Comparison of ENCODE assay signal across 14 cellular contexts in the genomic region with DNA sequence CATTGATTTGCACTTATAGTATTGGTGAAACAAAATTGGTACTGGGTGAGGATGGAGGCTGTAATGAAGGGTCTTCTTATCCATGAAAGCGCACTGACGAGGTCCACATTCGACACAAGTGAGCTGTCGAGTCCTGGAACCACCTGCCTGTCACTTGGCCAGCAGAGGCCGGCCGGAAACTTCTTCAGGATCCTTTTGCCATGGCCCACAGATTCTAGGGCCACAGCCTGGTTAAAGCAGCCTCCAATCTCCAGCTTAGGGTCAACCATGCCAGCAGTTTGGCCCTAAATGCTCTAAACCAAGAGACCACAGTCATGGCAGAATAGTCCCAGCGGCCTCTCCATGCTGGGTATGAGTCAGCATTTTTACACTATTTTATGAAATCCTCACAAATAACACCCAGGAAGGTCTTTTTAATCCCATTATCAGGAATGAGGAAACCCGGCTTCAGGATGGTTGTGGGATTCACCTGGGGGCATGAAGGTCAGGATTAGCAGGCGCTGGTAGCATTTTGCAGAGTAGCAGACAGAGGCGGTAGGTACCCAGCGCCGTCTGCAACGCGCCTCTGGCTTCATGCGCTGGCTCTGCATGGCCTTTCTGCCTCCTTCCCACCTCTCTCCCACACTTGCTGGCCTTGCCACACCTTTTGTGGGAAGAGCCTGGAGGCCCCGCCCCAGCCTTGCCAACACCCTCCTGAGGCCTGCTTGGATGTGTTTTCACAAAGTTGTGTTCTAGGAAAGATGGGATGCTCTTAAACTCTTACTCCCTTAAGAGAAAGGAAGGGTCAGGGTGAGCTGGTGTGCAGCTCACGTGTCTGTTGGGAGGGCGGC. TPM values are rescaled to one million over a fixed set of nuclear protein-coding genes. Genes with fewer than 3 reads are reported as not detected.
DNase-seq lines count a peak whose midpoint lies in the region; ATAC-seq and TF ChIP-seq lines count a peak whose summit lies in the region.
"Had no signal": no experiment of that assay in that cellular context is flagged by ENCODE, and none has a peak within 500 bp of the region (broad histone marks: within the 10 kb centered on the region; RNA-seq: fewer than 3 reads in every experiment).

No MANE protein-coding gene starts in this region.

- WGBS in GM23248 (ENCODE audit: low coverage in 1 of 2, low lambda C conversion rate in 2 of 2, missing lambda C conversion rate in 2 of 2), 2 experiments: 96 to 99% methylated on average over 18 of the region's 18 CpGs
- WGBS in ovary, 3 donors: 91 to 94% (median 93%) methylated on average over 18 of the region's 18 CpGs

- CTCF ChIA-PET in PC-9 (lab: Charles Lee): no interaction called here

- POLR2A ChIA-PET in PC-9 (lab: Charles Lee; ENCODE audit: unreplicated experiment): no interaction called here

- H3K27me3 Mint-ChIP-seq in progenitor cell of endocrine pancreas: no peaks in the 10 kb centered on the region

- H3K9me2 ChIP-seq in GM23248 (ENCODE audit: insufficient read depth) (no peaks in the 10 kb centered on the region), PC-9 (ENCODE audit: insufficient read depth) (no peaks in the 10 kb centered on the region)

- H3K4me1 Mint-ChIP-seq in progenitor cell of endocrine pancreas (ENCODE audit: low read depth): peaks cover 5% of the 10 kb centered on the region

- H3K27ac ChIP-seq in GM23248: peak overlapping the region; percentile 35; the same call in 1 of the 2 replicates
- peak overlapping the region; percentile 62 for H3K27ac ChIP-seq in PC-9
- peak overlapping the region; percentile 80 for H3K27ac ChIP-seq in foreskin keratinocyte
- H3K27ac ChIP-seq in ovary: no peak overlapping the region
- H3K27ac ChIP-seq: pancreas had no signal

- H3F3A ChIP-seq in GM23248 (ENCODE audit: insufficient read depth) (peaks cover 76% of the 10 kb centered on the region), PC-9 (ENCODE audit: insufficient read depth, low read depth) (peaks cover 3% of the 10 kb centered on the region; the same call in 1 of the 2 replicates)

- TF ChIP-seq POLR2A in ovary (IDR thresholded peaks at IDR 0.05): no peak

- H3K4me1 ChIP-seq in GM23248 (ENCODE audit: insufficient read depth) (peaks cover 19% of the 10 kb centered on the region), PC-9 (replicated peaks; ENCODE audit: insufficient read depth) (peaks cover 25% of the 10 kb centered on the region), foreskin keratinocyte (peaks cover 24% of the 10 kb centered on the region), ovary (ENCODE audit: insufficient read depth) (peaks cover 5% of the 10 kb centered on the region)

- TF ChIP-seq EP300 in ovary (IDR thresholded peaks at IDR 0.05): no peak

- H3K36me3 ChIP-seq in GM23248 (ENCODE audit: low read depth) (peaks cover 68% of the 10 kb centered on the region), PC-9 (ENCODE audit: low read depth) (0 out of 2 replicates have a peak, but pooled peaks cover 3% of the 10 kb centered on the region), ovary (no peaks in the 10 kb centered on the region)

- no peak overlapping the region for H3K27ac Mint-ChIP-seq in progenitor cell of endocrine pancreas

- no peaks in the 10 kb centered on the region for H3K27me3 ChIP-seq in GM23248 (replicated peaks; ENCODE audit: insufficient read depth)
- H3K27me3 ChIP-seq in PC-9 (ENCODE audit: insufficient read depth, low read depth): no peaks in the 10 kb centered on the region
- H3K27me3 ChIP-seq in foreskin keratinocyte: no peaks in the 10 kb centered on the region
- no peaks in the 10 kb centered on the region for H3K27me3 ChIP-seq in ovary
- H3K27me3 ChIP-seq: pancreas had no signal

- H3K79me2 ChIP-seq in GM23248 (ENCODE audit: insufficient read depth): peaks cover 100% of the 10 kb centered on the region
- no peaks in the 10 kb centered on the region for H3K79me2 ChIP-seq in PC-9 (ENCODE audit: low read depth)

- no peak overlapping the region for H2AFZ ChIP-seq in GM23248
- H2AFZ ChIP-seq in PC-9: no peak overlapping the region

- intact Hi-C loops in PC-9 (cut with micrococcal nuclease; ENCODE audit: unreplicated experiment) (no loop called here), ovary (cut with DNase I) (no loop called here)

- TF ChIP-seq CTCF in PC-9 (conservative IDR thresholded peaks at IDR 0.05) (no peak), foreskin keratinocyte (conservative IDR thresholded peaks at IDR 0.05) (no peak), ovary (IDR thresholded peaks at IDR 0.05) (no peak), progenitor cell of endocrine pancreas (IDR thresholded peaks at IDR 0.05; ENCODE audit: unreplicated experiment) (no peak)

- H3K4me3 Mint-ChIP-seq in progenitor cell of endocrine pancreas (ENCODE audit: low read depth): no peak overlapping the region

- H4K20me1 ChIP-seq in GM23248 (ENCODE audit: insufficient read depth) (peaks cover 17% of the 10 kb centered on the region), PC-9 (ENCODE audit: insufficient read depth) (no peaks in the 10 kb centered on the region)

- H3K4me3 ChIP-seq in GM23248 (no peak overlapping the region), PC-9 (no peak overlapping the region), ovary (no peak overlapping the region)
- H3K4me3 ChIP-seq: pancreas had no signal

- no peaks in the 10 kb centered on the region for H3K9me3 Mint-ChIP-seq in progenitor cell of endocrine pancreas (ENCODE audit: low read depth)

- H3K9ac ChIP-seq in GM23248: no peak overlapping the region

- H3K9me3 ChIP-seq in GM23248 (ENCODE audit: low read depth) (no peaks in the 10 kb centered on the region), PC-9 (ENCODE audit: insufficient read depth, low read depth) (no peaks in the 10 kb centered on the region), ovary (no peaks in the 10 kb centered on the region)
- H3K9me3 ChIP-seq: pancreas had no signal

- ATAC-seq in foreskin keratinocyte (peak; percentile 74), HG03280 (IDR thresholded peaks at IDR 0.05; ENCODE audit: unreplicated experiment) (no peak), GM19395 (IDR thresholded peaks at IDR 0.05; ENCODE audit: unreplicated experiment) (no peak)

- no peaks in the 10 kb centered on the region for H3K36me3 Mint-ChIP-seq in progenitor cell of endocrine pancreas (ENCODE audit: insufficient read depth)

- in situ Hi-C loops in GM23248 (cut with MboI): no loop called here

- H3K4me2 ChIP-seq in GM23248 (ENCODE audit: unreplicated experiment) (no peak overlapping the region), PC-9 (peak overlapping the region; percentile 55)

- BruUV-seq in PC-9 (replicated peaks; lab: Mats Ljungman, UMichigan): TSS peak; percentile 33

- DNase-seq in GM23248 (no peak), PC-9 (peak in 1 of 2 experiments; percentile 59), foreskin keratinocyte (peak in 1 of 2 donors; percentile 69), ovary (peak in 3 of 5 donors; percentile 5 to 18 (median 6)), amniotic stem cell (lab: John Stamatoyannopoulos, UW) (no peak), progenitor cell of endocrine pancreas (ENCODE audit: low spot score, unreplicated experiment) (no peak)
- DNase-seq: C1 segment of cervical spinal cord, glutamatergic neuron, NCI-H1105 treated with DMSO at 0.1 percent for 48 hours, NCI-H524, SIG-M5 had no signal

RNA-seq across cellular contexts. Expression of gene GAS6, which starts 15.2 kb away (rescaled TPM):
- 998 and 1,035 TPM in 2 replicates for total RNA-seq in GM23248 (2014; rRNA removed; shearing (Covaris generic))
- polyA plus RNA-seq in GM23248 (2016; fragmentation: Nextera tagmentation; extraction: Ambion mirVana): 822 and 865 TPM in 2 replicates
- 92.9 and 93.8 TPM in 2 replicates for total RNA-seq in PC-9 (2021)
- total RNA-seq in foreskin keratinocyte: 230 and 426 TPM in 2 replicates
- polyA plus RNA-seq in foreskin keratinocyte: 282 and 494 TPM in 2 replicates
- total RNA-seq in ovary: 100 to 1,000 TPM in 6 of 7 donors, 10 to 100 TPM in 1; 98.3 to 336 (median 143) TPM
- polyA plus RNA-seq in ovary: 100 to 1,000 TPM in 1 of 2 donors, 10 to 100 TPM in 1; 44.9 to 183 TPM
- total RNA-seq in progenitor cell of endocrine pancreas: 11.5 and 13.8 TPM in 2 replicates

Comparison
In these comparisons a context has a peak if more than half of its experiments do, and no peak if none do; other contexts are left out.
1. DNase-seq: peak in ovary (3 of 5); none in GM23248 (single experiment), amniotic stem cell (single experiment) and progenitor cell of endocrine pancreas (single experiment).
2. H3K27ac ChIP-seq: peak in GM23248 (single experiment), PC-9 (single experiment) and foreskin keratinocyte (single experiment); none in ovary (0 of 2).